Comparison of ENCODE assay signal across 30 cellular contexts in genomic region chr16:53323924-53324323, GRCh38.
"Had no signal": no experiment of that assay in that cellular context is flagged by ENCODE, and none has a peak within 500 bp of the region (broad histone marks: within the 10 kb centered on the region; RNA-seq: fewer than 3 reads in every experiment).

No MANE protein-coding gene starts in this region.

- H3K27ac ChIP-seq: breast epithelium, esophagus muscularis mucosa, foreskin keratinocyte, heart right ventricle, lower lobe of right lung, prostate gland, skin epidermis, thoracic aorta, uterus had no signal

- H3K4me1 Mint-ChIP-seq: activated CD4-positive, alpha-beta T cell treated with anti-CD3 and anti-CD28 coated beads, Interleukin-2, amount 10 ng/mL, durations not matched to agents 7 days and 5 days; central memory CD8-positive, alpha-beta T cell; T-helper 17 cell had no signal

- H3K27ac Mint-ChIP-seq: activated CD4-positive, alpha-beta T cell treated with anti-CD3 and anti-CD28 coated beads, Interleukin-2, amount 10 ng/mL, durations not matched to agents 7 days and 5 days; activated CD8-positive, alpha-beta T cell treated with anti-CD3 and anti-CD28 coated beads for 36 hours; activated naive CD4-positive, alpha-beta T cell treated with anti-CD3 and anti-CD28 coated beads, Interleukin-2, amount 50 U/mL, for 72 hours; dendritic cell treated with granulocyte-macrophage colony-stimulating factor and Interleukin-4, amounts not matched to agents 40 ng/mL and 50 ng/mL, for 4 days; natural killer cell treated with Interleukin-12 subunit alpha and Interleukin-12 subunit beta and Interleukin-15 and Interleukin-18, amount 100 ng/mL, for 72 hours; T-helper 17 cell; type B pancreatic cell had no signal

- ATAC-seq: activated CD8-positive, alpha-beta T cell treated with anti-CD3 and anti-CD28 coated beads for 36 hours; activated naive CD4-positive, alpha-beta T cell treated with anti-CD3 and anti-CD28 coated beads, Interleukin-2, amount 50 U/mL, for 72 hours; foreskin keratinocyte; heart right ventricle; left lobe of liver; lower lobe of right lung; natural killer cell treated with Interleukin-12 subunit alpha and Interleukin-12 subunit beta and Interleukin-15 and Interleukin-18, amount 100 ng/mL, for 72 hours; sciatic nerve; stimulated activated naive CD8-positive, alpha-beta T cell treated with anti-CD3 and anti-CD28 coated beads, Interleukin-15, Interleukin-2, amounts not matched to agents 100 U/mL and 50 U/mL, for 24 hours; T-helper 17 cell had no signal

- H3K36me3 Mint-ChIP-seq: activated naive CD4-positive, alpha-beta T cell treated with anti-CD3 and anti-CD28 coated beads, Interleukin-2, amount 50 U/mL, for 72 hours; natural killer cell treated with Interleukin-12 subunit alpha and Interleukin-12 subunit beta and Interleukin-15 and Interleukin-18, amount 100 ng/mL, for 72 hours had no signal

- H3K4me3 Mint-ChIP-seq: activated CD4-positive, alpha-beta T cell treated with anti-CD3 and anti-CD28 coated beads, Interleukin-2, amount 10 ng/mL, durations not matched to agents 7 days and 5 days; activated CD8-positive, alpha-beta T cell treated with anti-CD3 and anti-CD28 coated beads for 36 hours; central memory CD8-positive, alpha-beta T cell; dendritic cell treated with granulocyte-macrophage colony-stimulating factor and Interleukin-4, amounts not matched to agents 40 ng/mL and 50 ng/mL, for 4 days; natural killer cell treated with Interleukin-12 subunit alpha and Interleukin-12 subunit beta and Interleukin-15 and Interleukin-18, amount 100 ng/mL, for 72 hours; T-helper 17 cell; type B pancreatic cell had no signal

- H3K27me3 ChIP-seq: breast epithelium, esophagus muscularis mucosa, foreskin keratinocyte, heart right ventricle, uterus had no signal

- H3K9me3 ChIP-seq: breast epithelium, esophagus muscularis mucosa, heart right ventricle, lower lobe of right lung, prostate gland, thoracic aorta, uterus had no signal

- DNase-seq: activated CD4-positive, alpha-beta T cell treated with anti-CD3 and anti-CD28 coated beads, Interleukin-2, amount 10 ng/mL, durations not matched to agents 7 days and 5 days; activated CD4-positive, CD25-positive, alpha-beta regulatory T cell treated with anti-CD3 and anti-CD28 coated beads, Interleukin-2, amount 50 U/mL, for 72 hours; activated CD8-positive, alpha-beta T cell treated with anti-CD3 and anti-CD28 coated beads for 36 hours; activated naive CD4-positive, alpha-beta T cell; activated T-cell treated with anti-CD3 and anti-CD28 coated beads, Interleukin-2, amount 50 U/mL, for 48 hours; effector CD4-positive, alpha-beta T cell; foreskin keratinocyte; heart right ventricle; kidney glomerular epithelial cell; lower lobe of right lung; mesenchymal stem cell; retina; stimulated activated CD4-positive, alpha-beta T cell treated with anti-CD3 and anti-CD28 coated beads, Interleukin-12 subunit alpha, Interleukin-12 subunit beta, amount 100 ng/mL, for 4 hours; stimulated activated CD4-positive, alpha-beta T cell treated with anti-CD3 and anti-CD28 coated beads, Interleukin-4, amount 100 ng/mL, for 1 hour; stimulated activated naive CD8-positive, alpha-beta T cell treated with anti-CD3 and anti-CD28 coated beads, Interleukin-15, Interleukin-2, amounts not matched to agents 100 U/mL and 50 U/mL, for 24 hours; T-helper 17 cell; T1000; uterus had no signal

- H3K4me1 ChIP-seq: breast epithelium, esophagus muscularis mucosa, foreskin keratinocyte, heart right ventricle, lower lobe of right lung, prostate gland, uterus had no signal

- H3K27me3 Mint-ChIP-seq: activated CD4-positive, alpha-beta T cell treated with anti-CD3 and anti-CD28 coated beads, Interleukin-2, amount 10 ng/mL, durations not matched to agents 7 days and 5 days; activated CD8-positive, alpha-beta T cell treated with anti-CD3 and anti-CD28 coated beads for 36 hours; central memory CD8-positive, alpha-beta T cell; dendritic cell treated with granulocyte-macrophage colony-stimulating factor and Interleukin-4, amounts not matched to agents 40 ng/mL and 50 ng/mL, for 4 days; natural killer cell treated with Interleukin-12 subunit alpha and Interleukin-12 subunit beta and Interleukin-15 and Interleukin-18, amount 100 ng/mL, for 72 hours; T-helper 17 cell; type B pancreatic cell had no signal

- H3K9me3 Mint-ChIP-seq: activated CD4-positive, alpha-beta T cell treated with anti-CD3 and anti-CD28 coated beads, Interleukin-2, amount 10 ng/mL, durations not matched to agents 7 days and 5 days; activated CD8-positive, alpha-beta T cell treated with anti-CD3 and anti-CD28 coated beads for 36 hours; activated naive CD4-positive, alpha-beta T cell treated with anti-CD3 and anti-CD28 coated beads, Interleukin-2, amount 50 U/mL, for 72 hours; central memory CD8-positive, alpha-beta T cell; dendritic cell treated with granulocyte-macrophage colony-stimulating factor and Interleukin-4, amounts not matched to agents 40 ng/mL and 50 ng/mL, for 4 days; natural killer cell treated with Interleukin-12 subunit alpha and Interleukin-12 subunit beta and Interleukin-15 and Interleukin-18, amount 100 ng/mL, for 72 hours; type B pancreatic cell had no signal
